In genomic region chr11:11567862-11568650, GRCh38 we compare ENCODE assay signal across 1 cellular context.
TF ChIP-seq lines count a peak whose summit lies in the region.

No MANE protein-coding gene starts in this region.

TF ChIP-seq in HCT116, 20 proteins besides CTCF, POLR2A, EP300 and RAD21 (continued from another document):
- TF ChIP-seq ATF3 (IDR thresholded peaks at IDR 0.05) (no peak), ZNF274 (IDR thresholded peaks at IDR 0.05; ENCODE audit: low read depth, low read length) (no peak), EZH2 (IDR thresholded peaks at IDR 0.05) (no peak), SP1 (IDR thresholded peaks at IDR 0.05; ENCODE audit: low read depth) (peak; percentile 30; the same call in 1 of the 2 replicates)
TF ChIP-seq in HCT116: peak in this region for 4.
